10 cellular contexts compared by ENCODE assay signal in the genomic region with DNA sequence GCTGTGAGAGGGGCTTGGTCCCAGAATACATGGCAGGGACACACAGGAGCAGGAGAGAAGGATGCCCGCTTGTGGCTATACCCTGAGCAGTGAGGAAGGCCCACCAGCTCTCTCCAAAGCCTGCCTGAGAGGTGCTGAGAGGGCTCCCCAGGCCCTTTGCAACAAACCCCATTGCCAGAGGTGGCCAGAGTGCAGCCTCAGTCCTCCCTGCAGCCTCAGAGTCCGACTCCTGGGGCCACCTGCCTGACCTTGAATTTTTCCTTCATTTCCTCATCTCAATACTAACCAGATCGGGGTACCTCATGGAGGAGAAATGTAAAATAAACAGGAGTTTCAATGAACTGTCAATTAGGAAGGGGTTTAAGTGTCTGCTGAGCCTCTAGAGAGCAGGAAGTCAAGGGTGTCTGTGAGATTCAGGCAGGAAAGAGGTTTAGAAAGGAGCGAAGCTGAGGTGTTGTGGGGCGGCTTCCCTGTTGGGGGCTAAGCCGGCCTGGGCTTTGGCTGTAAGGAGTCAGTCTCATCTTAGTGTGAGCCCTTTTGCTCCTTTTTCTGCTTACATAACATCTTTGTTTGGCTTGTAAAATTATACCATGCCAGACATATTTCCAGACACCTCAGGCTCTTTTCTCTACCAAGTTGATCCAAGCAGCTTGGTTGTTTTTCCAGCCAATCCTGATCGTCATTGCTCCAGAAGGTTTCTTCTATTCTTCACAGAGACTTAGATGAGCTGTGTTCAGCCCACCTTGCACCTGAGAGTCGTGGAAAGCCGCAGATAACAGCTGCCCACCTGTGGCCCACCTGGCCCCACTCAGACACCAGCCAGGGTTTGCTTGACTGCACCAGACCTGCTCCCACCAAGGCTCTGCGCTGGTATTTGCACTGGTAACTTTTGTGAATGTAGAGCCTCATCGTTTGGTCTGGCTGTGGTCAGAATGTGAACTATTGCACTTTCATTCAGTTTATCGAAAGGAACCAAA. TPM values are rescaled to one million over a fixed set of nuclear protein-coding genes. Genes with fewer than 3 reads are reported as not detected.
DNase-seq lines count a peak whose midpoint lies in the region; ATAC-seq and TF ChIP-seq lines count a peak whose summit lies in the region.
"Had no signal": no experiment of that assay in that cellular context is flagged by ENCODE, and none has a peak within 500 bp of the region (broad histone marks: within the 10 kb centered on the region; RNA-seq: fewer than 3 reads in every experiment).

No MANE protein-coding gene starts in this region.

- peak; percentile 60 for DNase-seq in GM10248 (ENCODE audit: extremely low spot score)
- peak in 1 of 2 donors; percentile 62 for DNase-seq in central memory CD8-positive, alpha-beta T cell (ENCODE audit: low spot score in 2 of 2)
- DNase-seq in testis, result no peak
- DNase-seq in retina, result no peak
- DNase-seq in NCI-H1694 (lab: John Stamatoyannopoulos, UW), result no peak
- DNase-seq in NCI-H2107 treated with DMSO at 0.1 percent for 48 hours (lab: John Stamatoyannopoulos, UW; ENCODE audit: unreplicated experiment), result no peak

- H3K27me3 Mint-ChIP-seq in central memory CD8-positive, alpha-beta T cell, result no peaks in the 10 kb centered on the region

- H3K36me3 ChIP-seq in testis (ENCODE audit: low read depth, missing control alignments), result no peaks in the 10 kb centered on the region
- H3K36me3 ChIP-seq: ascending aorta had no signal

- 79 to 84% methylated on average over 12 of the region's 12 CpGs for WGBS in testis, 2 donors

- H3K36me3 Mint-ChIP-seq in central memory CD8-positive, alpha-beta T cell (ENCODE audit: insufficient read depth), result peaks cover 25% of the 10 kb centered on the region

- H3K4me3 Mint-ChIP-seq in central memory CD8-positive, alpha-beta T cell, result peak overlapping the region; percentile 75
- H3K4me3 Mint-ChIP-seq: nephron had no signal

- CTCF ChIA-PET in GM10248 (lab: Yijun Ruan, JAX), result interaction anchor here (1.1 to 9.0 kb wide), 7 partner anchors 11 to 40 kb away, joined by 3 to 76 read pairs (median 5); no protein-coding TSS in a partner anchor

- H3K27ac Mint-ChIP-seq in central memory CD8-positive, alpha-beta T cell (ENCODE audit: low read depth), result peak overlapping the region; percentile 99
- H3K27ac Mint-ChIP-seq: nephron had no signal

- H3K4me3 ChIP-seq in testis, result no peak overlapping the region
- H3K4me3 ChIP-seq: ascending aorta had no signal

- POLR2A ChIA-PET in GM10248 (lab: Yijun Ruan, JAX), result no interaction called here

- TF ChIP-seq POLR2A in testis (IDR thresholded peaks at IDR 0.05), result no peak

- no peak overlapping the region for H3K27ac ChIP-seq in testis
- H3K27ac ChIP-seq: ascending aorta had no signal

- no peaks in the 10 kb centered on the region for H3K4me1 ChIP-seq in testis
- H3K4me1 ChIP-seq: ascending aorta had no signal

- H3K9me3 Mint-ChIP-seq in central memory CD8-positive, alpha-beta T cell, result no peaks in the 10 kb centered on the region
- H3K9me3 Mint-ChIP-seq: nephron had no signal

- intact Hi-C loops in testis (cut with DNase I; ENCODE audit: low total_unique reads), result no loop called here

- peak; percentile 63 for ATAC-seq in GM21360 (IDR thresholded peaks at IDR 0.05; ENCODE audit: unreplicated experiment)
- peak; percentile 71 for ATAC-seq in HG03520 (IDR thresholded peaks at IDR 0.05; ENCODE audit: unreplicated experiment)
- peak; percentile 69 for ATAC-seq in central memory CD8-positive, alpha-beta T cell (replicated peaks; ENCODE audit: extremely low read depth, poor library complexity, severe bottlenecking)

- H3K27me3 ChIP-seq in testis, result no peaks in the 10 kb centered on the region
- H3K27me3 ChIP-seq: ascending aorta had no signal

- TF ChIP-seq CTCF in GM10248 (IDR thresholded peaks at IDR 0.05; ENCODE audit: control extremely low read depth, extremely low read depth, low read depth, missing control alignments) (no peak), testis (IDR thresholded peaks at IDR 0.05) (no peak)

- no peaks in the 10 kb centered on the region for H3K9me3 ChIP-seq in testis
- H3K9me3 ChIP-seq: ascending aorta had no signal

- peaks cover 81% of the 10 kb centered on the region for H3K4me1 Mint-ChIP-seq in central memory CD8-positive, alpha-beta T cell

RNA-seq across cellular contexts. Expression of gene CMTM7, which starts 36.7 kb away (rescaled TPM):
- 10 to 100 TPM; 19.7 to 40.9 TPM for total RNA-seq in testis
- polyA plus RNA-seq in testis (ENCODE audit: insufficient read depth, low read depth, low replicate concordance), result 15.0 TPM
